Comparison of ENCODE assay signal across 8 cellular contexts in the genomic region with DNA sequence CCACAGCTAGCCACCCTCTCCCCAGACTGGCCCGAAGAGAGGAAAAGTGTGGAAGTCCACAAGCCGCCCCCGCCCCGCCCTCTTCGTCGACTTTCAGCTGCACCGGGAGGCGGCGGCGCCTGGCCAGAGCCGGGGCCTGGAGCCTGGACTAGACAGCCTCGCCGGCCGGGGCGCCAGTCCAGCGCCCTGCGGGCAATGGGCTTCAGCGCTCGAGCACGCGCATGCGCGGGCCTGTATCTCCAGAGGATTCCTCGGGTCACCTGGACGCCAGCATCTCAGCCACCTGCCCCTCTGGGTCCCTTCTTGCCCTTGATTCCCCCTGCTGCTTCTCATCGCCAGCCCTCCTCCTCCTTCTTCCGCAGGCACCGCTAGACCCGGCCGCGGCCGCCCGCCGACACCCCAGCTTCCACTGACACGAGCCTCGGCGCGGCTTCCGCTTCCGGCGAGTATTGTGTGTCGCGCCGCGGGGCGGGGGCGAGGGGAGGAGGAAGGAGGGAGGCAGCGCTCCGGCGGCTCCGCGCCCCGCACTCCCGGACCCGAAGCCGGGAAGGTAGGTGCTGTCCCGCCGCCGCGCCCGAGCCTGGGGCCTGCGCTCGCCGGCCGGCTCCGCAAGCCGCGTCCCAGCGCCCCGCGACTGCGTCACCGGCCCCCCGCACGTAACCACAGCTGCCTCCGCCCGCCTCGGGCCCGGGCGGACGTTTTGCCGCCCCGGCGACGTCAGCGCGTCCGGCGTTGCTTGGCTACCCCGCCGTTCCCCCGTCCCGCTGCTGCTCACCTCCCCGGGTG. TPM values are rescaled to one million over a fixed set of nuclear protein-coding genes. Genes with fewer than 3 reads are reported as not detected.
DNase-seq lines count a peak whose midpoint lies in the region; ATAC-seq and TF ChIP-seq lines count a peak whose summit lies in the region.

TSS of gene TRIM39 (plus strand) at position 482 of the 786 bp plus-strand sequence. CDS start 2,391 bp downstream, outside the sequence.

- H3K27me3 ChIP-seq in AG04450 (ENCODE audit: control insufficient read depth, insufficient read depth, low read length) (no peaks in the 10 kb centered on the region), mammary epithelial cell (ENCODE audit: insufficient read depth, low read length) (no peaks in the 10 kb centered on the region), smooth muscle cell (ENCODE audit: low read depth) (no peaks in the 10 kb centered on the region)

- H3K9ac ChIP-seq in mammary epithelial cell (ENCODE audit: insufficient read depth, low read length) (peak within 1 kb of the TSS; percentile 96), smooth muscle cell (ENCODE audit: low read depth) (peak within 1 kb of the TSS; percentile 99)

- H2AFZ ChIP-seq in mammary epithelial cell (ENCODE audit: low read depth, low read length) (peak within 1 kb of the TSS; percentile 71), smooth muscle cell (ENCODE audit: low read depth) (peak within 1 kb of the TSS; percentile 70)

- H3F3A ChIP-seq in smooth muscle cell (ENCODE audit: low read depth): peaks cover 4% of the 10 kb centered on the region

- POLR2A ChIA-PET in AG04450 (lab: Yijun Ruan, JAX): interaction anchor here (1.9 kb wide), 1 partner anchor 113 kb away, joined by 6 read pairs; the partner anchor contains the start of gene TRIM26
- POLR2A ChIA-PET in WTC11 (lab: Charles Lee): interaction anchor here (0.7 to 2.3 kb wide), 7 partner anchors 12 to 252 kb away, joined by 3 to 20 read pairs (median 4); partner anchors contain the start of gene TRIM26

- H3K36me3 ChIP-seq in mammary epithelial cell (ENCODE audit: insufficient read depth, low read length): peaks cover 10% of the 10 kb centered on the region
- peaks cover 3% of the 10 kb centered on the region for H3K36me3 ChIP-seq in smooth muscle cell (ENCODE audit: low read depth)

- peak within 1 kb of the TSS; percentile 82 for H3K4me3 Mint-ChIP-seq in WTC11

- in situ Hi-C loops in mammary epithelial cell (cut with MboI; ENCODE audit: low sequenced_read_pairs in 2 of 2): no loop called here

- DNase-seq in AG04450 (ENCODE audit: low read depth, low spot score) (peak; percentile 51), NCI-H345 (lab: John Stamatoyannopoulos, UW) (peak; percentile 87), WTC11 (ENCODE audit: low spot score) (peak; percentile 77), mammary epithelial cell (peak; percentile 82), iPS-NIHi7 (ENCODE audit: extremely low spot score) (peak; percentile 83), smooth muscle cell (lab: John Stamatoyannopoulos, UW; ENCODE audit: unreplicated experiment) (peak; percentile 85)

- CTCF ChIA-PET in AG04450 (lab: Charles Lee) (interaction anchor here (0.6 to 2.2 kb wide), 3 partner anchors 31 to 127 kb away, joined by 3 to 7 read pairs (median 3); no protein-coding TSS in a partner anchor), WTC11 (lab: Charles Lee) (interaction anchor here (1.0 to 2.2 kb wide), 11 partner anchors 30 to 215 kb away, joined by 3 to 12 read pairs (median 4); partner anchors contain the start of gene TRIM26), mammary epithelial cell (lab: Charles Lee; ENCODE audit: low non-redundant PET) (interaction anchor here (0.6 kb wide), 3 partner anchors 88 to 676 kb away, joined by 3 to 13 read pairs (median 4); no protein-coding TSS in a partner anchor)

- H3K4me1 ChIP-seq in mammary epithelial cell (ENCODE audit: insufficient read depth, low read length) (peaks cover 19% of the 10 kb centered on the region), smooth muscle cell (ENCODE audit: low read depth) (peaks cover 36% of the 10 kb centered on the region)

- H4K20me1 ChIP-seq in mammary epithelial cell (ENCODE audit: insufficient read depth, low read length): no peaks in the 10 kb centered on the region
- H4K20me1 ChIP-seq in smooth muscle cell (ENCODE audit: low read depth): peaks cover 35% of the 10 kb centered on the region

- H3K4me3 ChIP-seq in AG04450 (ENCODE audit: low read depth, low read length): peak within 1 kb of the TSS; percentile 67
- peak within 1 kb of the TSS; percentile 66 to 70 (median 69) for H3K4me3 ChIP-seq in mammary epithelial cell (replicated peaks in 1 of 3; ENCODE audit: insufficient read depth in 1 of 3, low read depth in 2 of 3, low read length in 3 of 3)
- H3K4me3 ChIP-seq in smooth muscle cell: peak within 1 kb of the TSS; percentile 92

- peaks cover 49% of the 10 kb centered on the region for H3K4me1 Mint-ChIP-seq in WTC11

- intact Hi-C loops in mammary epithelial cell (cut with micrococcal nuclease): loop anchor here (2.0 to 10.0 kb wide), 4 partner anchors 68 to 262 kb away; partner anchors contain the start of genes POLR1H, PPP1R11 and TRIM26

- dilution Hi-C loops in mammary epithelial cell (cut with HindIII; ENCODE audit: low sequenced_read_pairs): no loop called here

- H3K79me2 ChIP-seq in mammary epithelial cell (ENCODE audit: insufficient read depth, low read length) (peaks cover 59% of the 10 kb centered on the region), smooth muscle cell (ENCODE audit: low read depth) (peaks cover 41% of the 10 kb centered on the region)

- no peaks in the 10 kb centered on the region for H3K9me3 Mint-ChIP-seq in WTC11

- H3K4me2 ChIP-seq in mammary epithelial cell (ENCODE audit: insufficient read depth, low read depth, low read length) (peak within 1 kb of the TSS; percentile 89), smooth muscle cell (peak within 1 kb of the TSS; percentile 98)

- H3K9me3 ChIP-seq in AG04450 (ENCODE audit: control insufficient read depth, insufficient read depth, low read length) (no peaks in the 10 kb centered on the region), mammary epithelial cell (replicated peaks; ENCODE audit: insufficient read depth, low read length) (no peaks in the 10 kb centered on the region), smooth muscle cell (replicated peaks; ENCODE audit: low read depth) (no peaks in the 10 kb centered on the region)

- H3K36me3 Mint-ChIP-seq in WTC11: peaks cover 22% of the 10 kb centered on the region

- 1% methylated on average over 19 of the region's 94 CpGs for WGBS in mammary epithelial cell (ENCODE audit: low coverage, missing lambda C conversion rate)
- under 1% methylated on average over 86 of the region's 94 CpGs for WGBS in smooth muscle cell (ENCODE audit: low lambda C conversion rate)

- ATAC-seq in GM18907 (IDR thresholded peaks at IDR 0.05; ENCODE audit: unreplicated experiment) (peak; percentile 79), HG03135 (IDR thresholded peaks at IDR 0.05; ENCODE audit: unreplicated experiment) (peak; percentile 64), WTC11 (peak; percentile 43)

- no TSS peak for BruUV-seq in mammary epithelial cell (replicated peaks; lab: Mats Ljungman, UMichigan)

- TF ChIP-seq CTCF in AG04450 (IDR thresholded peaks at IDR 0.05; ENCODE audit: low read depth, low read length) (no peak), WTC11 (IDR thresholded peaks at IDR 0.05) (no peak), mammary epithelial cell (conservative IDR thresholded peaks at IDR 0.05 in 1 of 2, IDR thresholded peaks at IDR 0.05 in 1 of 2; ENCODE audit: extremely low read depth in 1 of 2, insufficient read depth in 1 of 2, low read depth in 1 of 2, low read length in 2 of 2) (no peak), smooth muscle cell (IDR thresholded peaks at IDR 0.05; ENCODE audit: borderline replicate concordance, insufficient read depth, poor library complexity, severe bottlenecking) (no peak)

- H3K27me3 Mint-ChIP-seq in WTC11 (ENCODE audit: low read depth): no peaks in the 10 kb centered on the region; the same call in 1 of the 2 replicates

- peak within 1 kb of the TSS; percentile 99 for H3K27ac Mint-ChIP-seq in WTC11

- H3K27ac ChIP-seq in AG04450 (ENCODE audit: low read depth, low read length): peak within 1 kb of the TSS; percentile 93
- peak within 1 kb of the TSS; percentile 95 for H3K27ac ChIP-seq in mammary epithelial cell (ENCODE audit: insufficient read depth, low read depth, low read length)
- H3K27ac ChIP-seq in smooth muscle cell (ENCODE audit: low read depth): peak within 1 kb of the TSS; percentile 100

TF ChIP-seq in WTC11, 78 proteins besides CTCF, POLR2A, EP300 and RAD21 (continues in another document):
- TF ChIP-seq JUN (CRISPR knock-in tag; IDR thresholded peaks at IDR 0.05) (0 out of 2 replicates have a peak, but pooled peaks have one; percentile 59), NR2C2 (CRISPR knock-in tag; IDR thresholded peaks at IDR 0.05) (no peak), PRDM15 (CRISPR knock-in tag; IDR thresholded peaks at IDR 0.05) (no peak)

RNA-seq across cellular contexts. Expression of gene TRIM39, which starts in this region (rescaled TPM):
- polyA plus RNA-seq in AG04450 (2011; rRNA removed) (6.3 and 6.7 TPM in 2 replicates), mammary epithelial cell (7.4 TPM), smooth muscle cell (12.4 and 14.5 TPM in 2 replicates)
- polyA minus RNA-seq in AG04450 (2011; rRNA and poly(A)+ RNA removed): 7.6 and 8.9 TPM in 2 replicates
- total RNA-seq in WTC11 (2021) (22.7 to 24.9 TPM (median 24.0 TPM) in 3 replicates), mammary epithelial cell (10 to 100 TPM; 13.3 to 14.0 TPM), smooth muscle cell (21.9 and 22.6 TPM in 2 replicates)
- polyA minus RNA-seq in mammary epithelial cell: 48.3 TPM

Comparison
In these comparisons a context has a peak if more than half of its experiments do, and no peak if none do; other contexts are left out.
1. Peak in every context shown above with its lines: DNase-seq, ATAC-seq, H3K4me3 ChIP-seq and H3K27ac ChIP-seq.